In the genomic region with DNA sequence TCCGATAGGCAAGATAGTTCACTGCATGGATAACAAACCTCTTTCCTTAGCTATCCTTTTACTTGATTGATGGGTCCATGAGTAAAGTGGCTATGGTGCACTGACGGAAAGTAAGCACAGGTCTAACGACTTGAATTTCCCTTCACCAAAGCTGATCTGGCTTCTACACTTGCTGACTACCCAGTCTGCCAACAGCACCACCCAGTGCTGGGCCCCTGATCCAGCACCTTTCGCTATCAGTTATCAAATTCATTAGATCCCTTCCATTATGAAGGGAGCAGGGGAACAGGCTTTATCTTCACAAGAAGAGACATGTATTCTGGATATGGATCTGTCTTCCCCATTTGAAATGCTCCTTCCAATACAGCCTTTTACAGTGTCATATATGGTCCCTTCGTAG, we compare ENCODE assay signal across 2 cellular contexts.
TF ChIP-seq lines count a peak whose summit lies in the region.

No MANE protein-coding gene starts in this region.

TF ChIP-seq in liver, 16 proteins besides CTCF, POLR2A, EP300 and RAD21 (continued from another document):
- TF ChIP-seq, protein P1, sequence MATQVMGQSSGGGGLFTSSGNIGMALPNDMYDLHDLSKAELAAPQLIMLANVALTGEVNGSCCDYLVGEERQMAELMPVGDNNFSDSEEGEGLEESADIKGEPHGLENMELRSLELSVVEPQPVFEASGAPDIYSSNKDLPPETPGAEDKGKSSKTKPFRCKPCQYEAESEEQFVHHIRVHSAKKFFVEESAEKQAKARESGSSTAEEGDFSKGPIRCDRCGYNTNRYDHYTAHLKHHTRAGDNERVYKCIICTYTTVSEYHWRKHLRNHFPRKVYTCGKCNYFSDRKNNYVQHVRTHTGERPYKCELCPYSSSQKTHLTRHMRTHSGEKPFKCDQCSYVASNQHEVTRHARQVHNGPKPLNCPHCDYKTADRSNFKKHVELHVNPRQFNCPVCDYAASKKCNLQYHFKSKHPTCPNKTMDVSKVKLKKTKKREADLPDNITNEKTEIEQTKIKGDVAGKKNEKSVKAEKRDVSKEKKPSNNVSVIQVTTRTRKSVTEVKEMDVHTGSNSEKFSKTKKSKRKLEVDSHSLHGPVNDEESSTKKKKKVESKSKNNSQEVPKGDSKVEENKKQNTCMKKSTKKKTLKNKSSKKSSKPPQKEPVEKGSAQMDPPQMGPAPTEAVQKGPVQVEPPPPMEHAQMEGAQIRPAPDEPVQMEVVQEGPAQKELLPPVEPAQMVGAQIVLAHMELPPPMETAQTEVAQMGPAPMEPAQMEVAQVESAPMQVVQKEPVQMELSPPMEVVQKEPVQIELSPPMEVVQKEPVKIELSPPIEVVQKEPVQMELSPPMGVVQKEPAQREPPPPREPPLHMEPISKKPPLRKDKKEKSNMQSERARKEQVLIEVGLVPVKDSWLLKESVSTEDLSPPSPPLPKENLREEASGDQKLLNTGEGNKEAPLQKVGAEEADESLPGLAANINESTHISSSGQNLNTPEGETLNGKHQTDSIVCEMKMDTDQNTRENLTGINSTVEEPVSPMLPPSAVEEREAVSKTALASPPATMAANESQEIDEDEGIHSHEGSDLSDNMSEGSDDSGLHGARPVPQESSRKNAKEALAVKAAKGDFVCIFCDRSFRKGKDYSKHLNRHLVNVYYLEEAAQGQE (IDR thresholded peaks at IDR 0.05) = no peak
- TF ChIP-seq NR2F2 (IDR thresholded peaks at IDR 0.05) (no peak), JUND (IDR thresholded peaks at IDR 0.05) (no peak), SP1 (IDR thresholded peaks at IDR 0.05) (no peak), GABPA (IDR thresholded peaks at IDR 0.05 in 1 of 2, conservative IDR thresholded peaks at IDR 0.05 in 1 of 2) (no peak), RXRA (IDR thresholded peaks at IDR 0.05) (no peak), HNF4G (IDR thresholded peaks at IDR 0.05) (no peak), EGR1 (IDR thresholded peaks at IDR 0.05; ENCODE audit: low read depth in 2 of 2) (no peak), FOXA1 (IDR thresholded peaks at IDR 0.05) (no peak), HNF4A (conservative IDR thresholded peaks at IDR 0.05) (no peak), YY1 (IDR thresholded peaks at IDR 0.05) (no peak), TAF1 (conservative IDR thresholded peaks at IDR 0.05) (no peak)
- TF ChIP-seq, protein P2, sequence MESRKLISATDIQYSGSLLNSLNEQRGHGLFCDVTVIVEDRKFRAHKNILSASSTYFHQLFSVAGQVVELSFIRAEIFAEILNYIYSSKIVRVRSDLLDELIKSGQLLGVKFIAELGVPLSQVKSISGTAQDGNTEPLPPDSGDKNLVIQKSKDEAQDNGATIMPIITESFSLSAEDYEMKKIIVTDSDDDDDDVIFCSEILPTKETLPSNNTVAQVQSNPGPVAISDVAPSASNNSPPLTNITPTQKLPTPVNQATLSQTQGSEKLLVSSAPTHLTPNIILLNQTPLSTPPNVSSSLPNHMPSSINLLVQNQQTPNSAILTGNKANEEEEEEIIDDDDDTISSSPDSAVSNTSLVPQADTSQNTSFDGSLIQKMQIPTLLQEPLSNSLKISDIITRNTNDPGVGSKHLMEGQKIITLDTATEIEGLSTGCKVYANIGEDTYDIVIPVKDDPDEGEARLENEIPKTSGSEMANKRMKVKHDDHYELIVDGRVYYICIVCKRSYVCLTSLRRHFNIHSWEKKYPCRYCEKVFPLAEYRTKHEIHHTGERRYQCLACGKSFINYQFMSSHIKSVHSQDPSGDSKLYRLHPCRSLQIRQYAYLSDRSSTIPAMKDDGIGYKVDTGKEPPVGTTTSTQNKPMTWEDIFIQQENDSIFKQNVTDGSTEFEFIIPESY (IDR thresholded peaks at IDR 0.05) = no peak
- TF ChIP-seq, protein P3, sequence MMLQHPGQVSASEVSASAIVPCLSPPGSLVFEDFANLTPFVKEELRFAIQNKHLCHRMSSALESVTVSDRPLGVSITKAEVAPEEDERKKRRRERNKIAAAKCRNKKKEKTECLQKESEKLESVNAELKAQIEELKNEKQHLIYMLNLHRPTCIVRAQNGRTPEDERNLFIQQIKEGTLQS (IDR thresholded peaks at IDR 0.05) = no peak
- TF ChIP-seq, protein P4, sequence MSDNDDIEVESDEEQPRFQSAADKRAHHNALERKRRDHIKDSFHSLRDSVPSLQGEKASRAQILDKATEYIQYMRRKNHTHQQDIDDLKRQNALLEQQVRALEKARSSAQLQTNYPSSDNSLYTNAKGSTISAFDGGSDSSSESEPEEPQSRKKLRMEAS (IDR thresholded peaks at IDR 0.05) = no peak
TF ChIP-seq in liver: peak in this region for 0.

TF ChIP-seq in HepG2, 621 proteins besides CTCF, POLR2A, EP300 and RAD21 (continued from another document):
- TF ChIP-seq, protein P5, sequence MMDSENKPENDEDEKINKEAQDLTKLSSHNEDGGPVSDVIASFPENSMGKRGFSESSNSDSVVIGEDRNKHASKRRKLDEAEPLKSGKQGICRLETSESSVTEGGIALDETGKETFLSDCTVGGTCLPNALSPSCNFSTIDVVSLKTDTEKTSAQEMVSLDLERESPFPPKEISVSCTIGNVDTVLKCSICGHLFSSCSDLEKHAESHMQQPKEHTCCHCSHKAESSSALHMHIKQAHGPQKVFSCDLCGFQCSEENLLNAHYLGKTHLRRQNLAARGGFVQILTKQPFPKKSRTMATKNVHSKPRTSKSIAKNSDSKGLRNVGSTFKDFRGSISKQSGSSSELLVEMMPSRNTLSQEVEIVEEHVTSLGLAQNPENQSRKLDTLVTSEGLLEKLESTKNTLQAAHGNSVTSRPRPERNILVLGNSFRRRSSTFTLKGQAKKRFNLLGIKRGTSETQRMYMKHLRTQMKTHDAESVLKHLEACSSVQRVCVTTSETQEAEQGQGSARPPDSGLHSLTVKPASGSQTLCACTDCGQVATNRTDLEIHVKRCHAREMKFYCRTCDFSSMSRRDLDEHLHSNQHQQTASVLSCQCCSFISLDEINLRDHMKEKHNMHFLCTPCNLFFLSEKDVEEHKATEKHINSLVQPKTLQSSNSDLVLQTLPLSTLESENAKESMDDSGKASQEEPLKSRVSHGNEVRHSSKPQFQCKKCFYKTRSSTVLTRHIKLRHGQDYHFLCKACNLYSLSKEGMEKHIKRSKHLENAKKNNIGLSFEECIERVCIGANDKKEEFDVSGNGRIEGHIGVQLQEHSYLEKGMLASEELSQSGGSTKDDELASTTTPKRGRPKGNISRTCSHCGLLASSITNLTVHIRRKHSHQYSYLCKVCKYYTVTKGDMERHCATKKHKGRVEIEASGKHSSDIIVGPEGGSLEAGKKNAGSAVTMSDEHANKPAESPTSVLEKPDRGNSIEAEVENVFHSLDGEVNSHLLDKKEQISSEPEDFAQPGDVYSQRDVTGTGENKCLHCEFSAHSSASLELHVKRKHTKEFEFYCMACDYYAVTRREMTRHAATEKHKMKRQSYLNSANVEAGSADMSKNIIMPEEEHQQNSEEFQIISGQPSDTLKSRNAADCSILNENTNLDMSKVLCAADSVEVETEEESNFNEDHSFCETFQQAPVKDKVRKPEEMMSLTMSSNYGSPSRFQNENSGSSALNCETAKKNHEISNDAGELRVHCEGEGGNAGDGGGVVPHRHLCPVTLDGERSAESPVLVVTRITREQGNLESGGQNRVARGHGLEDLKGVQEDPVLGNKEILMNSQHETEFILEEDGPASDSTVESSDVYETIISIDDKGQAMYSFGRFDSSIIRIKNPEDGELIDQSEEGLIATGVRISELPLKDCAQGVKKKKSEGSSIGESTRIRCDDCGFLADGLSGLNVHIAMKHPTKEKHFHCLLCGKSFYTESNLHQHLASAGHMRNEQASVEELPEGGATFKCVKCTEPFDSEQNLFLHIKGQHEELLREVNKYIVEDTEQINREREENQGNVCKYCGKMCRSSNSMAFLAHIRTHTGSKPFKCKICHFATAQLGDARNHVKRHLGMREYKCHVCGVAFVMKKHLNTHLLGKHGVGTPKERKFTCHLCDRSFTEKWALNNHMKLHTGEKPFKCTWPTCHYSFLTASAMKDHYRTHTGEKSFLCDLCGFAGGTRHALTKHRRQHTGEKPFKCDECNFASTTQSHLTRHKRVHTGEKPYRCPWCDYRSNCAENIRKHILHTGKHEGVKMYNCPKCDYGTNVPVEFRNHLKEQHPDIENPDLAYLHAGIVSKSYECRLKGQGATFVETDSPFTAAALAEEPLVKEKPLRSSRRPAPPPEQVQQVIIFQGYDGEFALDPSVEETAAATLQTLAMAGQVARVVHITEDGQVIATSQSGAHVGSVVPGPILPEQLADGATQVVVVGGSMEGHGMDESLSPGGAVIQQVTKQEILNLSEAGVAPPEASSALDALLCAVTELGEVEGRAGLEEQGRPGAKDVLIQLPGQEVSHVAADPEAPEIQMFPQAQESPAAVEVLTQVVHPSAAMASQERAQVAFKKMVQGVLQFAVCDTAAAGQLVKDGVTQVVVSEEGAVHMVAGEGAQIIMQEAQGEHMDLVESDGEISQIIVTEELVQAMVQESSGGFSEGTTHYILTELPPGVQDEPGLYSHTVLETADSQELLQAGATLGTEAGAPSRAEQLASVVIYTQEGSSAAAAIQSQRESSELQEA (CRISPR knock-in tag; IDR thresholded peaks at IDR 0.05; ENCODE audit: not compliant biosample characterization) = no peak
- TF ChIP-seq KLF6 (CRISPR knock-in tag; IDR thresholded peaks at IDR 0.05) (no peak), ZNF569 (CRISPR knock-in tag; IDR thresholded peaks at IDR 0.05; ENCODE audit: borderline replicate concordance) (no peak), ZFX (CRISPR knock-in tag; IDR thresholded peaks at IDR 0.05; ENCODE audit: low read depth) (no peak), ISL2 (CRISPR knock-in tag; IDR thresholded peaks at IDR 0.05) (no peak)
- TF ChIP-seq, protein P6, sequence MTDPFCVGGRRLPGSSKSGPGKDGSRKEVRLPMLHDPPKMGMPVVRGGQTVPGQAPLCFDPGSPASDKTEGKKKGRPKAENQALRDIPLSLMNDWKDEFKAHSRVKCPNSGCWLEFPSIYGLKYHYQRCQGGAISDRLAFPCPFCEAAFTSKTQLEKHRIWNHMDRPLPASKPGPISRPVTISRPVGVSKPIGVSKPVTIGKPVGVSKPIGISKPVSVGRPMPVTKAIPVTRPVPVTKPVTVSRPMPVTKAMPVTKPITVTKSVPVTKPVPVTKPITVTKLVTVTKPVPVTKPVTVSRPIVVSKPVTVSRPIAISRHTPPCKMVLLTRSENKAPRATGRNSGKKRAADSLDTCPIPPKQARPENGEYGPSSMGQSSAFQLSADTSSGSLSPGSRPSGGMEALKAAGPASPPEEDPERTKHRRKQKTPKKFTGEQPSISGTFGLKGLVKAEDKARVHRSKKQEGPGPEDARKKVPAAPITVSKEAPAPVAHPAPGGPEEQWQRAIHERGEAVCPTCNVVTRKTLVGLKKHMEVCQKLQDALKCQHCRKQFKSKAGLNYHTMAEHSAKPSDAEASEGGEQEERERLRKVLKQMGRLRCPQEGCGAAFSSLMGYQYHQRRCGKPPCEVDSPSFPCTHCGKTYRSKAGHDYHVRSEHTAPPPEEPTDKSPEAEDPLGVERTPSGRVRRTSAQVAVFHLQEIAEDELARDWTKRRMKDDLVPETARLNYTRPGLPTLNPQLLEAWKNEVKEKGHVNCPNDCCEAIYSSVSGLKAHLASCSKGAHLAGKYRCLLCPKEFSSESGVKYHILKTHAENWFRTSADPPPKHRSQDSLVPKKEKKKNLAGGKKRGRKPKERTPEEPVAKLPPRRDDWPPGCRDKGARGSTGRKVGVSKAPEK (CRISPR knock-in tag; IDR thresholded peaks at IDR 0.05; ENCODE audit: borderline replicate concordance) = no peak
- TF ChIP-seq, protein P7, sequence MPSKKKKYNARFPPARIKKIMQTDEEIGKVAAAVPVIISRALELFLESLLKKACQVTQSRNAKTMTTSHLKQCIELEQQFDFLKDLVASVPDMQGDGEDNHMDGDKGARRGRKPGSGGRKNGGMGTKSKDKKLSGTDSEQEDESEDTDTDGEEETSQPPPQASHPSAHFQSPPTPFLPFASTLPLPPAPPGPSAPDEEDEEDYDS (CRISPR knock-in tag; IDR thresholded peaks at IDR 0.05) = no peak
